ENCODE assay signal across 1 cellular context in the genomic region with DNA sequence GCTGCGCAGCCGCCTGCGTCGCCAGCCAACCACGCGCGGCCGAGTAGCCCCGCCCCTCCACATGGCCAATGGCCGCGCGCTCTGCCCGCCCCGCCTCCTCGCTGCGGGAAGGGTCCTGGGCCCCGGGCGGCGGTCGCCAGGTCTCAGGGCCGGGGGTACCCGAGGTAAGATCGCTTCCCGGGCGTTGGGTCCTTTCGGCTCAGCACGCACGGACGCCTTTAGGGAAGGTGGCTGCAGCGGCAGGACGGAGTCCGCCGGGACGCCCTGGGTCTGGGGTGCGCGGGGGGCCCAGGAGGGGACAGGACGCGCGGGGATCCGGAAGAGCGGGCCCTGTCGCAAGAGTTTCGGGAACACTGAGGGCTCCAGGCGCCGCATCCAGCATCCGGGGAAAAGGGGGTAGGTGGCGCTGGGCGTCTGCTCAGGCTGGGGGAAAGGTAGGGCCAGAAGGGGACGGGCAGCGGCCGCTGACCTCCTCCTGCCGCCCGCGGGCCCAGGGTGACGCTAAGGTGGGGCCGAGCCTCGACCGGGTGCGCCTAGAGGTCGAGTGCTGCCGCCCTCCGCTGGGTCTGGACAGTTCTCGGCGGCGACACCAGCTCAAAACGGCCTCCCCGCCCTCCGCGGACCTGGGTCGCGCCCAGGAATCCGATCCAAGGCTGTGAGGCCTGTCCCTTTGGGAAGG.
TF ChIP-seq lines count a peak whose summit lies in the region.

Gene MAVS, plus strand, starts transcription at position 95 of the 679 bp plus-strand sequence. CDS start 7,791 bp downstream, outside the sequence.

TF ChIP-seq in HepG2, 621 proteins besides CTCF, POLR2A, EP300 and RAD21 (continued from another document and continues in another):
- TF ChIP-seq HNF1B (CRISPR knock-in tag; IDR thresholded peaks at IDR 0.05) (peak; percentile 66; the same call in 1 of the 2 replicates), CHD2 (IDR thresholded peaks at IDR 0.05; ENCODE audit: low read depth, low read length) (no peak), SMAD3 (CRISPR knock-in tag; IDR thresholded peaks at IDR 0.05) (peak; percentile 39), ZNF780A (CRISPR knock-in tag; IDR thresholded peaks at IDR 0.05) (peak; percentile 94; the same call in 1 of the 2 replicates), RNF2 (conservative IDR thresholded peaks at IDR 0.05; ENCODE audit: low read depth) (peak; percentile 75), ZNF646 (CRISPR knock-in tag; IDR thresholded peaks at IDR 0.05) (no peak), TGIF2 (CRISPR knock-in tag; IDR thresholded peaks at IDR 0.05) (peak; percentile 61; the same call in 1 of the 2 replicates), FOSL1 (CRISPR knock-in tag; IDR thresholded peaks at IDR 0.05; ENCODE audit: borderline replicate concordance) (no peak), ZNF7 (CRISPR knock-in tag; IDR thresholded peaks at IDR 0.05) (no peak), TOE1 (CRISPR knock-in tag; IDR thresholded peaks at IDR 0.05) (peak; percentile 88; the same call in 1 of the 2 replicates), HNRNPLL (IDR thresholded peaks at IDR 0.05; ENCODE audit: low read depth, low read length, poor library complexity, severe bottlenecking) (peak; percentile 88), TCF12 (IDR thresholded peaks at IDR 0.05) (no peak), TCF12 (CRISPR knock-in tag; IDR thresholded peaks at IDR 0.05) (peak; percentile 89), ZNF329 (CRISPR knock-in tag; IDR thresholded peaks at IDR 0.05; ENCODE audit: low read depth) (peak; percentile 90), ZNF547 (CRISPR knock-in tag; IDR thresholded peaks at IDR 0.05) (peak; percentile 6; the same call in 1 of the 2 replicates), ZNF737 (CRISPR knock-in tag; IDR thresholded peaks at IDR 0.05; ENCODE audit: borderline replicate concordance) (no peak), POLR2AphosphoS5 (IDR thresholded peaks at IDR 0.05; ENCODE audit: low read depth, low read length) (peak; percentile 96), MLXIP (CRISPR knock-in tag; IDR thresholded peaks at IDR 0.05; ENCODE audit: borderline replicate concordance) (0 out of 2 replicates have a peak, but pooled peaks have one; percentile 4), SP2 (CRISPR knock-in tag; IDR thresholded peaks at IDR 0.05) (peak; percentile 82), AKNA (CRISPR knock-in tag; IDR thresholded peaks at IDR 0.05; ENCODE audit: borderline replicate concordance) (no peak; the same call in none of the 2 replicates), YEATS2 (CRISPR knock-in tag; IDR thresholded peaks at IDR 0.05; ENCODE audit: borderline replicate concordance) (peak; percentile 85; the same call in 1 of the 2 replicates), ZNF282 (IDR thresholded peaks at IDR 0.05; ENCODE audit: partially characterized antibody) (no peak), ZNF431 (CRISPR knock-in tag; IDR thresholded peaks at IDR 0.05; ENCODE audit: borderline replicate concordance, low read depth) (peak; percentile 59), ZNF251 (CRISPR knock-in tag; IDR thresholded peaks at IDR 0.05) (no peak), ZNF331 (CRISPR knock-in tag; IDR thresholded peaks at IDR 0.05) (peak; percentile 53; the same call in 1 of the 2 replicates), SP5 (CRISPR knock-in tag; IDR thresholded peaks at IDR 0.05; ENCODE audit: borderline replicate concordance, low read depth) (peak; percentile 40; the same call in 1 of the 2 replicates), SMAD1 (CRISPR knock-in tag; IDR thresholded peaks at IDR 0.05; ENCODE audit: borderline replicate concordance, low read depth) (0 out of 2 replicates have a peak, but pooled peaks have one; percentile 87)
- TF ChIP-seq, protein P1, sequence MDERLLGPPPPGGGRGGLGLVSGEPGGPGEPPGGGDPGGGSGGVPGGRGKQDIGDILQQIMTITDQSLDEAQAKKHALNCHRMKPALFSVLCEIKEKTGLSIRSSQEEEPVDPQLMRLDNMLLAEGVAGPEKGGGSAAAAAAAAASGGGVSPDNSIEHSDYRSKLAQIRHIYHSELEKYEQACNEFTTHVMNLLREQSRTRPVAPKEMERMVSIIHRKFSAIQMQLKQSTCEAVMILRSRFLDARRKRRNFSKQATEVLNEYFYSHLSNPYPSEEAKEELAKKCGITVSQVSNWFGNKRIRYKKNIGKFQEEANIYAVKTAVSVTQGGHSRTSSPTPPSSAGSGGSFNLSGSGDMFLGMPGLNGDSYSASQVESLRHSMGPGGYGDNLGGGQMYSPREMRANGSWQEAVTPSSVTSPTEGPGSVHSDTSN (CRISPR knock-in tag; IDR thresholded peaks at IDR 0.05): no peak
- TF ChIP-seq, protein P2, sequence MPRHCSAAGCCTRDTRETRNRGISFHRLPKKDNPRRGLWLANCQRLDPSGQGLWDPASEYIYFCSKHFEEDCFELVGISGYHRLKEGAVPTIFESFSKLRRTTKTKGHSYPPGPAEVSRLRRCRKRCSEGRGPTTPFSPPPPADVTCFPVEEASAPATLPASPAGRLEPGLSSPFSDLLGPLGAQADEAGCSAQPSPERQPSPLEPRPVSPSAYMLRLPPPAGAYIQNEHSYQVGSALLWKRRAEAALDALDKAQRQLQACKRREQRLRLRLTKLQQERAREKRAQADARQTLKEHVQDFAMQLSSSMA (CRISPR knock-in tag; IDR thresholded peaks at IDR 0.05): peak; percentile 64; the same call in 1 of the 2 replicates
- TF ChIP-seq, protein P3, sequence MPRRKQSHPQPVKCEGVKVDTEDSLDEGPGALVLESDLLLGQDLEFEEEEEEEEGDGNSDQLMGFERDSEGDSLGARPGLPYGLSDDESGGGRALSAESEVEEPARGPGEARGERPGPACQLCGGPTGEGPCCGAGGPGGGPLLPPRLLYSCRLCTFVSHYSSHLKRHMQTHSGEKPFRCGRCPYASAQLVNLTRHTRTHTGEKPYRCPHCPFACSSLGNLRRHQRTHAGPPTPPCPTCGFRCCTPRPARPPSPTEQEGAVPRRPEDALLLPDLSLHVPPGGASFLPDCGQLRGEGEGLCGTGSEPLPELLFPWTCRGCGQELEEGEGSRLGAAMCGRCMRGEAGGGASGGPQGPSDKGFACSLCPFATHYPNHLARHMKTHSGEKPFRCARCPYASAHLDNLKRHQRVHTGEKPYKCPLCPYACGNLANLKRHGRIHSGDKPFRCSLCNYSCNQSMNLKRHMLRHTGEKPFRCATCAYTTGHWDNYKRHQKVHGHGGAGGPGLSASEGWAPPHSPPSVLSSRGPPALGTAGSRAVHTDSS (CRISPR knock-in tag; conservative IDR thresholded peaks at IDR 0.05): peak; percentile 21; the same call in 1 of the 2 replicates
- TF ChIP-seq, protein P4, sequence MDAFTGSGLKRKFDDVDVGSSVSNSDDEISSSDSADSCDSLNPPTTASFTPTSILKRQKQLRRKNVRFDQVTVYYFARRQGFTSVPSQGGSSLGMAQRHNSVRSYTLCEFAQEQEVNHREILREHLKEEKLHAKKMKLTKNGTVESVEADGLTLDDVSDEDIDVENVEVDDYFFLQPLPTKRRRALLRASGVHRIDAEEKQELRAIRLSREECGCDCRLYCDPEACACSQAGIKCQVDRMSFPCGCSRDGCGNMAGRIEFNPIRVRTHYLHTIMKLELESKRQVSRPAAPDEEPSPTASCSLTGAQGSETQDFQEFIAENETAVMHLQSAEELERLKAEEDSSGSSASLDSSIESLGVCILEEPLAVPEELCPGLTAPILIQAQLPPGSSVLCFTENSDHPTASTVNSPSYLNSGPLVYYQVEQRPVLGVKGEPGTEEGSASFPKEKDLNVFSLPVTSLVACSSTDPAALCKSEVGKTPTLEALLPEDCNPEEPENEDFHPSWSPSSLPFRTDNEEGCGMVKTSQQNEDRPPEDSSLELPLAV (CRISPR knock-in tag; conservative IDR thresholded peaks at IDR 0.05; ENCODE audit: low read depth): no peak
